20 cellular contexts compared by ENCODE assay signal in genomic region chr15:61457050-61457733, GRCh38.
"Had no signal": no experiment of that assay in that cellular context is flagged by ENCODE, and none has a peak within 500 bp of the region (broad histone marks: within the 10 kb centered on the region; RNA-seq: fewer than 3 reads in every experiment).

No MANE protein-coding gene starts in this region.

- H3K4me3 ChIP-seq: colonic mucosa, esophagus squamous epithelium, gastrocnemius medialis, heart left ventricle, hepatocyte, left ventricle myocardium inferior, lower lobe of right lung, mucosa of descending colon had no signal

- ATAC-seq: effector memory CD8-positive, alpha-beta T cell; esophagus mucosa; gastrocnemius medialis; heart left ventricle; left cardiac atrium; lower lobe of right lung; mucosa of descending colon; naive thymus-derived CD4-positive, alpha-beta T cell had no signal

- H3K9me3 ChIP-seq: colonic mucosa, esophagus squamous epithelium, gastrocnemius medialis, lower lobe of right lung, mucosa of descending colon had no signal

- H3K36me3 ChIP-seq: colonic mucosa, esophagus squamous epithelium, gastrocnemius medialis, heart left ventricle, left ventricle myocardium inferior, lower lobe of right lung had no signal

- H3K4me1 ChIP-seq: colonic mucosa, gastrocnemius medialis, heart left ventricle, left ventricle myocardium inferior, lower lobe of right lung had no signal

- H3K27me3 ChIP-seq: colonic mucosa, esophagus squamous epithelium, gastrocnemius medialis, hepatocyte had no signal

- H3K27ac ChIP-seq: colonic mucosa, epithelial cell of prostate, esophagus squamous epithelium, gastrocnemius medialis, heart left ventricle, hepatocyte, left ventricle myocardium inferior, lower lobe of right lung had no signal

- DNase-seq: colonic mucosa; cortex of kidney; effector CD8-positive, alpha-beta T cell; effector memory CD8-positive, alpha-beta T cell; endodermal cell; erythroblast; esophagus squamous epithelium; foreskin melanocyte; gastrocnemius medialis; heart left ventricle; hypothalamus; left cardiac atrium; left ventricle myocardium inferior; lower lobe of right lung; mesenchymal stem cell; mucosa of descending colon; naive thymus-derived CD4-positive, alpha-beta T cell had no signal
